2 cellular contexts compared by ENCODE assay signal in genomic region chrX:135194684-135195083, GRCh38.
TF ChIP-seq lines count a peak whose summit lies in the region.

No MANE protein-coding gene starts in this region.

TF ChIP-seq in SK-N-SH, 30 proteins besides CTCF, POLR2A, EP300 and RAD21 (continued from another document):
- TF ChIP-seq ZBTB33 (IDR thresholded peaks at IDR 0.05; ENCODE audit: borderline replicate concordance, low read depth), result no peak
- no peak for TF ChIP-seq SIN3A (IDR thresholded peaks at IDR 0.05; ENCODE audit: borderline replicate concordance, low read depth, low read length)
- TF ChIP-seq MEF2A (IDR thresholded peaks at IDR 0.05; ENCODE audit: borderline replicate concordance, low read depth), result no peak
- TF ChIP-seq GABPA (IDR thresholded peaks at IDR 0.05; ENCODE audit: low read depth), result no peak
- no peak for TF ChIP-seq GATA2 (CRISPR knock-in tag; IDR thresholded peaks at IDR 0.05)

TF ChIP-seq in SK-N-SH treated with all-trans-retinoic acid at 6 μM for 48 hours, 23 proteins besides CTCF, POLR2A, EP300 and RAD21 (continued from another document):
- TF ChIP-seq CREB5 (CRISPR knock-in tag; IDR thresholded peaks at IDR 0.05; ENCODE audit: low read depth) (no peak), ISL1 (CRISPR knock-in tag; IDR thresholded peaks at IDR 0.05) (no peak), ZFP30 (CRISPR knock-in tag; IDR thresholded peaks at IDR 0.05) (no peak), OSR1 (CRISPR knock-in tag; IDR thresholded peaks at IDR 0.05) (no peak), ZNF8 (CRISPR knock-in tag; IDR thresholded peaks at IDR 0.05) (no peak), PPARA (CRISPR knock-in tag; IDR thresholded peaks at IDR 0.05; ENCODE audit: borderline replicate concordance) (no peak), ZNF565 (CRISPR knock-in tag; conservative IDR thresholded peaks at IDR 0.05; ENCODE audit: low read depth) (no peak), ZC3H10 (CRISPR knock-in tag; IDR thresholded peaks at IDR 0.05) (no peak), ARNTL (CRISPR knock-in tag; IDR thresholded peaks at IDR 0.05; ENCODE audit: borderline replicate concordance, low read depth) (no peak), ESRRG (CRISPR knock-in tag; IDR thresholded peaks at IDR 0.05) (no peak), CSRNP3 (CRISPR knock-in tag; IDR thresholded peaks at IDR 0.05) (no peak), GLIS3 (CRISPR knock-in tag; IDR thresholded peaks at IDR 0.05) (no peak), TOX (CRISPR knock-in tag; IDR thresholded peaks at IDR 0.05; ENCODE audit: borderline replicate concordance) (no peak)
